Comparison of ENCODE assay signal across 10 cellular contexts in the genomic region with DNA sequence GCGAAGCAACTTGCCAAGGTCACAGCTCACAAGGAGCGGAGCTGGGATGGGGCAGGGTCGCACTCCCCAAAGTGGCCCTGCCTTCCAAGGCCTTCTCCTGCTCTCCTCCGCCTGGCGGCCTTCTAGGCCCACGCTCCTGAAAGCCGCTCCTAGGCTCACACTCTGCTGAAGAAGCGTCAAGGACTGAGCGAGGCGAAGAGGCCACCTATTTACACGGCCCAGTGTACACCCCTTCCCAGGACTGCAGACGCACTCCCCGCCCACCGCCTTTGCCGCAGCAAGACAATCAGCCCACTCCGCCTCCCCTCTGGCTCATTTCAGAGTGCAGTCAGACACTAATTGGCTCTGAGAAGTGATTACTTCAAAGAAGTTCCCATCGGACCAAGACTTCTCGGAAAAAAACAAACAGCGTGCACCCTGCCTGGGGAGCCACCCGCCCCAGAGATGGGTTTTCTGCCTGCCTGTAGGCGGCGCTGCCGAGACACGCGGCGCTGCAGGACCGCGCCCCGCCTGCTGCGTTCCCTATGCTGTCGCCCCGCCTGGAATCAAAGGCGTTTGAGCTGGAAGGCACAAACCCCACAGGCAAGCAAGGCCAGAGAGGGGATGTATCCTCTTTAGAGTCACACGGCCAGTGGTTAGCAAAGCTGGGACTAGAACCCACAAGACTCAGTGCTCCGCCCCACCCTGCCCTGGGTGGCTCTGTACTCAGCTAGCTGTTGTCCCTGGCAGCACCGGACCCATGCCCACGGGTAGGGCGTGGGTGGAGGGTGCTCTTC.
DNase-seq lines count a peak whose midpoint lies in the region; ATAC-seq, FAIRE-seq and TF ChIP-seq lines count a peak whose summit lies in the region.
"Had no signal": no experiment of that assay in that cellular context is flagged by ENCODE, and none has a peak within 500 bp of the region (broad histone marks: within the 10 kb centered on the region; RNA-seq: fewer than 3 reads in every experiment).

No MANE protein-coding gene starts in this region.

- H2BK20ac ChIP-seq in IMR-90 (ENCODE audit: low read depth, low read length) (no peak overlapping the region), H1 (ENCODE audit: low read length) (peak overlapping the region; percentile 66; the same call in 1 of the 2 replicates)

- intact Hi-C loops in IMR-90 (cut with micrococcal nuclease) (no loop called here), prostate gland (cut with DNase I) (no loop called here)

- H3K18ac ChIP-seq in IMR-90 (ENCODE audit: low read depth, low read length): no peak overlapping the region
- H3K18ac ChIP-seq in H1 (ENCODE audit: extremely low read depth, low read length): peak overlapping the region; percentile 78

- peak overlapping the region; percentile 47 for H3K4me3 Mint-ChIP-seq in nephron progenitor cell
- H3K4me3 Mint-ChIP-seq: T-helper 2 cell treated with Interferon-gamma antibody and Interleukin-4, amounts not matched to agents 5 μg/mL and 100 μg/mL, for 36 hours had no signal

- TF ChIP-seq CTCF in DND-41 (IDR thresholded peaks at IDR 0.05; ENCODE audit: borderline replicate concordance, extremely low read depth, low read length, poor library complexity, severe bottlenecking) (peak; percentile 31), IMR-90 (conservative IDR thresholded peaks at IDR 0.05; ENCODE audit: low read depth, low read length) (peak; percentile 21; the same call in 1 of the 2 replicates), H1 (IDR thresholded peaks at IDR 0.05; ENCODE audit: control extremely low read depth in 1 of 3, insufficient read depth in 1 of 3, low read depth in 1 of 3, low read length in 3 of 3) (peak; percentile 96 to 97 (median 97)), nephron progenitor cell (IDR thresholded peaks at IDR 0.05) (peak; percentile 84), prostate gland (IDR thresholded peaks at IDR 0.05) (peak in 2 of 4 experiments; percentile 9 to 16)

- H3K4me2 ChIP-seq in DND-41 (ENCODE audit: insufficient read depth, low read length) (no peak overlapping the region), IMR-90 (ENCODE audit: low read depth, low read length) (no peak overlapping the region), H1 (ENCODE audit: insufficient read depth in 1 of 2, low read depth in 2 of 2, low read length in 2 of 2) (peak overlapping the region in 1 of 2 experiments; percentile 3; a peak in 1 of 4 replicates)

- no peaks in the 10 kb centered on the region; the same call in none of the 2 replicates for H3K23me2 ChIP-seq in H1 (ENCODE audit: low read depth, low read length)

- in situ Hi-C loops in IMR-90 (cut with MboI; ENCODE audit: low sequenced_read_pairs): no loop called here

- H4K5ac ChIP-seq in IMR-90 (ENCODE audit: low read depth, low read length) (no peak overlapping the region), H1 (ENCODE audit: insufficient read length, low read depth, low read length) (no peak overlapping the region)

- peaks cover 24% of the 10 kb centered on the region for H3K4me1 Mint-ChIP-seq in nephron progenitor cell

- peak overlapping the region; percentile 76 for H2BK12ac ChIP-seq in H1 (ENCODE audit: low read depth, low read length)

- H3K56ac ChIP-seq in IMR-90 (ENCODE audit: extremely low read depth, insufficient read depth, low read length): no peak overlapping the region
- H3K56ac ChIP-seq in H1 (replicated peaks; ENCODE audit: insufficient read length, low read depth, low read length): no peak overlapping the region

- no peak overlapping the region for H3K27ac Mint-ChIP-seq in nephron progenitor cell
- H3K27ac Mint-ChIP-seq: T-helper 2 cell treated with Interferon-gamma antibody and Interleukin-4, amounts not matched to agents 5 μg/mL and 100 μg/mL, for 36 hours had no signal

- no peak overlapping the region for H2BK120ac ChIP-seq in IMR-90 (ENCODE audit: low read depth, low read length)
- H2BK120ac ChIP-seq in H1 (replicated peaks; ENCODE audit: low read depth, low read length): no peak overlapping the region

- no TSS peak for BruUV-seq in IMR-90 (replicated peaks; lab: Mats Ljungman, UMichigan)

- WGBS in IMR-90 (ENCODE audit: extremely low coverage in 2 of 2, insufficient read length in 1 of 2), 2 experiments: 38% methylated on average over 6 of the region's 38 CpGs; no CpG with 5 or more reads in 1 of the 2 experiments
- 50% methylated on average over 36 of the region's 38 CpGs; no CpG with 5 or more reads in 1 of the 2 experiments for WGBS in H1 (ENCODE audit: extremely low coverage in 1 of 2, insufficient coverage in 1 of 2, insufficient read length in 1 of 2, insufficient replicate concordance in 2 of 2, low coverage in 1 of 2, low lambda C conversion rate in 2 of 2, missing lambda C conversion rate in 1 of 2), 2 experiments
- WGBS in prostate gland: 37% methylated on average over 33 of the region's 38 CpGs

- H3K4me1 ChIP-seq in DND-41 (ENCODE audit: insufficient read depth, low read length): no peaks in the 10 kb centered on the region
- no peaks in the 10 kb centered on the region for H3K4me1 ChIP-seq in IMR-90 (ENCODE audit: control insufficient read depth, insufficient read depth, low read length)
- peaks cover 0 to 18% (median 9%) of the 10 kb centered on the region in 4 experiments; a peak in 6 of 7 replicates for H3K4me1 ChIP-seq in H1 (replicated peaks in 1 of 4; ENCODE audit: control insufficient read depth in 3 of 4, insufficient read depth in 4 of 4, low read length in 3 of 4)
- no peaks in the 10 kb centered on the region for H3K4me1 ChIP-seq in prostate gland (replicated peaks)

- H3K23ac ChIP-seq in IMR-90 (ENCODE audit: low read depth, low read length) (no peak overlapping the region), H1 (ENCODE audit: insufficient read length) (no peak overlapping the region)

- peak in 1 of 2 experiments; percentile 44; a peak in 1 of 3 replicates for TF ChIP-seq EP300 in H1 (IDR thresholded peaks at IDR 0.05; ENCODE audit: borderline replicate concordance in 1 of 2, low read depth in 2 of 2, low read length in 2 of 2)

- H3K9me1 ChIP-seq in IMR-90 (ENCODE audit: insufficient read depth, low read length): no peaks in the 10 kb centered on the region

- H4K91ac ChIP-seq in IMR-90 (ENCODE audit: insufficient read depth, low read depth, low read length) (no peak overlapping the region), H1 (replicated peaks; ENCODE audit: insufficient read length, low read length) (peak overlapping the region; percentile 29)

- peaks cover 13% of the 10 kb centered on the region for H3K27me3 Mint-ChIP-seq in nephron progenitor cell (ENCODE audit: low read depth, poor library complexity)

- H4K20me1 ChIP-seq in DND-41 (ENCODE audit: insufficient read depth, low read length) (no peaks in the 10 kb centered on the region), IMR-90 (ENCODE audit: insufficient read depth, low read length) (no peaks in the 10 kb centered on the region), H1 (replicated peaks in 1 of 2; ENCODE audit: control insufficient read depth in 1 of 2, insufficient read depth in 2 of 2, low read length in 2 of 2) (no peaks in the 10 kb centered on the region)

- H3K9me3 ChIP-seq in DND-41 (ENCODE audit: insufficient read depth, low read length, severe bottlenecking): no peaks in the 10 kb centered on the region
- H3K9me3 ChIP-seq in IMR-90 (ENCODE audit: control insufficient read depth, insufficient read depth, low read length): 0 out of 2 replicates have a peak, but pooled peaks cover 3% of the 10 kb centered on the region
- no peaks in the 10 kb centered on the region for H3K9me3 ChIP-seq in H1 (ENCODE audit: insufficient read depth in 2 of 2, low read depth in 1 of 2, low read length in 1 of 2)
- no peaks in the 10 kb centered on the region for H3K9me3 ChIP-seq in prostate gland

- no peak for TF ChIP-seq POLR2A in IMR-90 (IDR thresholded peaks at IDR 0.05; ENCODE audit: low read depth, low read length)
- TF ChIP-seq POLR2A in H1 (IDR thresholded peaks at IDR 0.05; ENCODE audit: control extremely low read depth in 1 of 2, low read depth in 2 of 2, low read length in 2 of 2): no peak
- no peak for TF ChIP-seq POLR2A in prostate gland (IDR thresholded peaks at IDR 0.05)

- H4K8ac ChIP-seq in IMR-90 (ENCODE audit: low read depth in 2 of 2, low read length in 2 of 2) (no peak overlapping the region), H1 (ENCODE audit: extremely low read depth, insufficient read depth, low read length) (peak overlapping the region; percentile 86; the same call in 1 of the 2 replicates)

- H3K9ac ChIP-seq in DND-41 (ENCODE audit: low read depth, low read length) (no peak overlapping the region), IMR-90 (ENCODE audit: low read depth, low read length) (no peak overlapping the region), H1 (replicated peaks in 1 of 4; ENCODE audit: extremely low read depth in 1 of 4, low read depth in 3 of 4, low read length in 3 of 4) (no peak overlapping the region)

- H3K79me2 ChIP-seq in DND-41 (ENCODE audit: insufficient read depth, low read length) (no peaks in the 10 kb centered on the region), H1 (ENCODE audit: control insufficient read depth in 1 of 2, insufficient read depth in 2 of 2, low read length in 2 of 2) (no peaks in the 10 kb centered on the region)

- dilution Hi-C loops in IMR-90 (cut with HindIII; ENCODE audit: low sequenced_read_pairs, unreplicated experiment): no loop called here

- H3K36me3 Mint-ChIP-seq in nephron progenitor cell (ENCODE audit: low read depth): no peaks in the 10 kb centered on the region

- no peak overlapping the region for H2BK15ac ChIP-seq in IMR-90 (ENCODE audit: low read depth, low read length)
- peak overlapping the region; percentile 83; the same call in 1 of the 2 replicates for H2BK15ac ChIP-seq in H1 (ENCODE audit: low read length)

- no peak overlapping the region for H2BK5ac ChIP-seq in IMR-90 (ENCODE audit: low read depth, low read length, poor library complexity, severe bottlenecking)
- peak overlapping the region; percentile 55; the same call in 1 of the 2 replicates for H2BK5ac ChIP-seq in H1 (ENCODE audit: low read depth, low read length)

- H3K36me3 ChIP-seq in DND-41 (ENCODE audit: insufficient read depth, low read length) (no peaks in the 10 kb centered on the region), IMR-90 (ENCODE audit: control insufficient read depth, insufficient read depth, low read length) (no peaks in the 10 kb centered on the region), H1 (ENCODE audit: control insufficient read depth in 2 of 4, insufficient read depth in 4 of 4, low read length in 3 of 4) (no peaks in the 10 kb centered on the region), prostate gland (no peaks in the 10 kb centered on the region)

- H3K27ac ChIP-seq in DND-41 (ENCODE audit: low read length): no peak overlapping the region
- H3K27ac ChIP-seq in IMR-90 (ENCODE audit: insufficient read depth, low read length): no peak overlapping the region
- no peak overlapping the region for H3K27ac ChIP-seq in H1 (ENCODE audit: low read depth, low read length)
- H3K27ac ChIP-seq in prostate gland: no peak overlapping the region

- no peak overlapping the region for H3K4me3 ChIP-seq in DND-41 (ENCODE audit: low read depth in 1 of 2, low read length in 2 of 2)
- no peak overlapping the region for H3K4me3 ChIP-seq in IMR-90 (ENCODE audit: insufficient read depth, low read depth, low read length)
- no peak overlapping the region for H3K4me3 ChIP-seq in H1 (ENCODE audit: extremely low read depth in 1 of 4, insufficient read depth in 2 of 4, low read depth in 3 of 4, low read length in 4 of 4)
- H3K4me3 ChIP-seq in prostate gland: no peak overlapping the region

- H2AFZ ChIP-seq in DND-41 (ENCODE audit: low read depth, low read length) (no peak overlapping the region), IMR-90 (replicated peaks; ENCODE audit: low read length, poor library complexity) (no peak overlapping the region), H1 (ENCODE audit: low read length) (peak overlapping the region; percentile 68; the same call in 1 of the 2 replicates)

- no peak for FAIRE-seq in H1 (lab: Jason Lieb, UNC)

- H3K4ac ChIP-seq in IMR-90 (ENCODE audit: low read depth, low read length): no peak overlapping the region
- H3K4ac ChIP-seq in H1 (replicated peaks; ENCODE audit: insufficient read length, low read depth, low read length): no peak overlapping the region

- no peaks in the 10 kb centered on the region for H3K9me3 Mint-ChIP-seq in nephron progenitor cell
- H3K9me3 Mint-ChIP-seq: T-helper 2 cell treated with Interferon-gamma antibody and Interleukin-4, amounts not matched to agents 5 μg/mL and 100 μg/mL, for 36 hours had no signal

- H3K79me1 ChIP-seq in IMR-90 (ENCODE audit: low read depth in 1 of 2, low read length in 2 of 2) (no peaks in the 10 kb centered on the region), H1 (ENCODE audit: low read depth, low read length) (peaks cover 2% of the 10 kb centered on the region; the same call in 1 of the 2 replicates)

- H3K27me3 ChIP-seq in DND-41 (ENCODE audit: insufficient read depth, low read length, poor library complexity): peaks cover 9% of the 10 kb centered on the region
- no peaks in the 10 kb centered on the region for H3K27me3 ChIP-seq in IMR-90 (ENCODE audit: control insufficient read depth, insufficient read depth, low read length)
- H3K27me3 ChIP-seq in H1 (replicated peaks in 1 of 4; ENCODE audit: control insufficient read depth in 3 of 4, extremely low read depth in 1 of 4, insufficient read depth in 3 of 4, low read length in 3 of 4): no peaks in the 10 kb centered on the region
- peaks cover 5% of the 10 kb centered on the region for H3K27me3 ChIP-seq in prostate gland (replicated peaks; ENCODE audit: insufficient read depth)

- DNase-seq in DND-41 (no peak), IMR-90 (no peak), H1 (ENCODE audit: low read depth in 1 of 2, low spot score in 2 of 2) (peak; percentile 85 to 88), nephron progenitor cell (peak; percentile 67), AG20443 (ENCODE audit: low spot score) (no peak), prostate gland (ENCODE audit: low spot score) (no peak)
- DNase-seq: NCI-H226 had no signal

- H2AK9ac ChIP-seq in IMR-90 (replicated peaks; ENCODE audit: low read depth, low read length, poor library complexity): no peak overlapping the region

- CTCF ChIA-PET in IMR-90 (lab: Yijun Ruan, JAX) (no interaction called here), H1 (lab: Charles Lee; ENCODE audit: partially characterized antibody) (interaction anchor here (0.6 to 6.1 kb wide), 54 partner anchors 9 to 974 kb away, joined by 3 to 44 read pairs (median 4); no protein-coding TSS in a partner anchor)

- no peak overlapping the region for H2AK5ac ChIP-seq in IMR-90 (ENCODE audit: low read depth, low read length)
- peak overlapping the region; percentile 84; the same call in 1 of the 2 replicates for H2AK5ac ChIP-seq in H1 (ENCODE audit: low read depth, low read length)

- ATAC-seq in DND-41 (ENCODE audit: insufficient read depth, low read depth) (no peak), IMR-90 (ENCODE audit: low read depth) (no peak), HG03159 (IDR thresholded peaks at IDR 0.05; ENCODE audit: unreplicated experiment) (no peak), HG03280 (IDR thresholded peaks at IDR 0.05; ENCODE audit: unreplicated experiment) (no peak)

- no peak overlapping the region for H3K14ac ChIP-seq in IMR-90 (replicated peaks; ENCODE audit: low read depth, low read length)
- no peak overlapping the region for H3K14ac ChIP-seq in H1 (ENCODE audit: insufficient read length)

- POLR2A ChIA-PET in IMR-90 (lab: Charles Lee; ENCODE audit: unreplicated experiment) (no interaction called here), H1 (lab: Charles Lee; ENCODE audit: partially characterized antibody) (interaction anchor here (1.2 to 1.3 kb wide), 2 partner anchors 9 kb away, joined by 3 to 5 read pairs; no protein-coding TSS in a partner anchor)

- no peak for TF ChIP-seq RAD21 in IMR-90 (IDR thresholded peaks at IDR 0.05; ENCODE audit: low read length)
- peak; percentile 80 to 92 for TF ChIP-seq RAD21 in H1 (IDR thresholded peaks at IDR 0.05 in 1 of 2, conservative IDR thresholded peaks at IDR 0.05 in 1 of 2; ENCODE audit: low read depth in 2 of 2, low read length in 2 of 2)

Comparison
In these comparisons a context has a peak if more than half of its experiments do, and no peak if none do; other contexts are left out.
1. DNase-seq: peak in H1 (2 of 2) and nephron progenitor cell (single experiment); none in DND-41 (single experiment), IMR-90 (single experiment), AG20443 (single experiment) and prostate gland (single experiment).